ENCODE assay signal across 25 cellular contexts in genomic region chr17:28130455-28130854, GRCh38.
"Had no signal": no experiment of that assay in that cellular context is flagged by ENCODE, and none has a peak within 500 bp of the region (broad histone marks: within the 10 kb centered on the region; RNA-seq: fewer than 3 reads in every experiment).

No MANE protein-coding gene starts in this region.

- H3K4me1 Mint-ChIP-seq: activated naive CD4-positive, alpha-beta T cell treated with anti-CD3 and anti-CD28 coated beads, Interleukin-2, amount 10 ng/mL, durations not matched to agents 7 days and 5 days had no signal

- H3K4me3 Mint-ChIP-seq: activated CD8-positive, alpha-beta T cell treated with anti-CD3 and anti-CD28 coated beads for 36 hours; activated naive CD4-positive, alpha-beta T cell treated with anti-CD3 and anti-CD28 coated beads, Interleukin-2, amount 10 ng/mL, durations not matched to agents 7 days and 5 days; activated naive CD8-positive, alpha-beta T cell treated with anti-CD3 and anti-CD28 coated beads for 36 hours; activated T-cell treated with anti-CD3 and anti-CD28 coated beads, Interleukin-2, amount 50 U/mL, for 72 hours had no signal

- ATAC-seq: activated CD4-positive, CD25-positive, alpha-beta regulatory T cell treated with anti-CD3 and anti-CD28 coated beads, Interleukin-2, amount 50 U/mL, for 24 hours; activated CD8-positive, alpha-beta T cell treated with anti-CD3 and anti-CD28 coated beads for 36 hours; activated T-cell treated with anti-CD3 and anti-CD28 coated beads, Interleukin-2, amount 50 U/mL, for 72 hours; Panc1; Right ventricle myocardium inferior had no signal

- H3K9me3 Mint-ChIP-seq: activated CD8-positive, alpha-beta T cell treated with anti-CD3 and anti-CD28 coated beads for 36 hours; activated naive CD4-positive, alpha-beta T cell treated with anti-CD3 and anti-CD28 coated beads, Interleukin-2, amount 10 ng/mL, durations not matched to agents 7 days and 5 days; activated naive CD8-positive, alpha-beta T cell treated with anti-CD3 and anti-CD28 coated beads for 36 hours; activated T-cell treated with anti-CD3 and anti-CD28 coated beads, Interleukin-2, amount 50 U/mL, for 72 hours; activated T-helper 2 cell treated with anti-CD3 and anti-CD28 coated beads, Interferon-gamma antibody, Interleukin-2, Interleukin-4, amounts not matched to agents 10 μg/mL and 5 μg/mL and 100 μg/mL, durations not matched to agents 14 hours and 24 hours and 36 hours had no signal

- DNase-seq: activated CD4-positive, alpha-beta T cell treated with anti-CD3 and anti-CD28 coated beads for 4 hours; activated CD8-positive, alpha-beta memory T cell treated with anti-CD3 and anti-CD28 coated beads, Interleukin-2, amount 50 U/mL, for 4 hours; activated CD8-positive, alpha-beta T cell treated with anti-CD3 and anti-CD28 coated beads for 36 hours; activated gamma-delta T cell treated with Interleukin-2 at 50 U/mL for 16 hours; activated naive CD4-positive, alpha-beta T cell treated with anti-CD3 and anti-CD28 coated beads, Interleukin-2, amount 10 ng/mL, durations not matched to agents 7 days and 5 days; activated naive CD8-positive, alpha-beta T cell treated with anti-CD3 and anti-CD28 coated beads for 36 hours; activated T-cell treated with anti-CD3 and anti-CD28 coated beads, Interleukin-2, amount 50 U/mL, for 72 hours; anterior cingulate cortex; central memory CD4-positive, alpha-beta T cell; KG1; NCI-H1048; NCI-H187 treated with DMSO at 0.1 percent for 48 hours; NCI-H2081 treated with DMSO at 0.1 percent for 48 hours; NCI-H226; NCI-H526 treated with DMSO at 0.1 percent for 48 hours; NCI-H82; NK-92 treated with Interleukin-12 subunit alpha and Interleukin-12 subunit beta, amount 100 ng/mL, for 24 hours; OCI-M1; RPMI8226; SK-N-SH; T-helper 1 cell had no signal

- H3K27me3 Mint-ChIP-seq: activated CD8-positive, alpha-beta T cell treated with anti-CD3 and anti-CD28 coated beads for 36 hours; activated naive CD4-positive, alpha-beta T cell treated with anti-CD3 and anti-CD28 coated beads, Interleukin-2, amount 10 ng/mL, durations not matched to agents 7 days and 5 days; activated naive CD8-positive, alpha-beta T cell treated with anti-CD3 and anti-CD28 coated beads for 36 hours had no signal

- H3K27ac Mint-ChIP-seq: activated CD8-positive, alpha-beta T cell treated with anti-CD3 and anti-CD28 coated beads for 36 hours; activated naive CD4-positive, alpha-beta T cell treated with anti-CD3 and anti-CD28 coated beads, Interleukin-2, amount 10 ng/mL, durations not matched to agents 7 days and 5 days; activated naive CD8-positive, alpha-beta T cell treated with anti-CD3 and anti-CD28 coated beads for 36 hours; activated T-cell treated with anti-CD3 and anti-CD28 coated beads, Interleukin-2, amount 50 U/mL, for 72 hours; activated T-helper 2 cell treated with anti-CD3 and anti-CD28 coated beads, Interferon-gamma antibody, Interleukin-2, Interleukin-4, amounts not matched to agents 10 μg/mL and 5 μg/mL and 100 μg/mL, durations not matched to agents 14 hours and 24 hours and 36 hours had no signal
